7 cellular contexts compared by ENCODE assay signal in the genomic region with DNA sequence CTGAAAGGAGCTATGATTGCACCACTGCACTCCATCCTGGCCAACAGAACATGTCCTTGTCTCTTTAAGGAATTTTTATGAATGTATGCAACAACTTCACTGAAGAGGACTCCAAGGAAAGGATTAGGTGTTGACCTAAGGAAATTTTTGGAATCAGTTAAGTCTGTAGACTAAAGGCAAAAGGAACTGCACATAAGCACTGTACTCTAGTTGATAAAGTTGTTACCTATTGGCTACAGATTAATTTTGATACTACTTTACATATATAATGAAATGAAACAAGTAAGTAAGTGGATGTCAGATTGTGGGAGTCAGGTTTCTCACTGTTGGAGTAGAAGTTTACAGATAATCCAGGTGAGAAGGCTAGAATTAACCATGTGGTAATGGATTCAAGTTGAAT.
"Had no signal": no experiment of that assay in that cellular context is flagged by ENCODE, and none has a peak within 500 bp of the region (broad histone marks: within the 10 kb centered on the region; RNA-seq: fewer than 3 reads in every experiment).

No MANE protein-coding gene starts in this region.

- ATAC-seq: K562 had no signal

- H3K9ac ChIP-seq: KMS-11 had no signal

- H3K4me2 ChIP-seq: KMS-11 had no signal

- FAIRE-seq: HTR-8/SVneo, K562 had no signal

- H3K4me3 ChIP-seq: K562 had no signal

- DNase-seq: IMR-90, KBM-7, KG1 had no signal

- H3K27ac ChIP-seq: HL-60, KMS-11 had no signal
